Comparison of ENCODE assay signal across 12 cellular contexts in the genomic region with DNA sequence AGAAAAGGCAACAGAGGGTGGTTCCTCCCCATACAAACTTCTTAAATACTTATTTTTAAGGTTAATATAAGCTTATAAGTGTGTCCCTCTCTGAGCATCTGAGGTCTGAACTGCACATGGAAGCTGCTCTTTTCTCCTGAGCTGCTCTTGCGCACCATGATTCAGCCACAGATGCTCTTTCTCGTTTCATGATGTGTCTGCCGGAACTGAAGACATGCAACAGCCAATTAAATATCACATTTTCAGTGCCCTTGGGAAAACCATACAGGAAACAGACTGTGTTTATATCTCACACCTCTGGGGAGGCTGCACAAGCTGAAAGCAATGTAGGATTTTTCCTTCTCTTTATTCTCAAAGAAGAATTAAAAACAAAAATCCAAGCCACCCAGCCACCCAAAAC.
A peak's percentile ranks its signal among the peaks of the same experiment; 100 is the strongest.
DNase-seq lines count a peak whose midpoint lies in the region; ATAC-seq and TF ChIP-seq lines count a peak whose summit lies in the region.
"Had no signal": no experiment of that assay in that cellular context is flagged by ENCODE, and none has a peak within 500 bp of the region (broad histone marks: within the 10 kb centered on the region; RNA-seq: fewer than 3 reads in every experiment).

No MANE protein-coding gene starts in this region.

- peaks cover 44% of the 10 kb centered on the region for H3K4me1 Mint-ChIP-seq in endodermal cell
- H3K4me1 Mint-ChIP-seq in WTC11 = peaks cover 16% of the 10 kb centered on the region
- no peaks in the 10 kb centered on the region for H3K4me1 Mint-ChIP-seq in naive thymus-derived CD4-positive, alpha-beta T cell

- 94 to 100% methylated on average over 1 to 3 of the region's 3 CpGs for WGBS in endodermal cell (ENCODE audit: insufficient coverage in 1 of 2, insufficient read length in 1 of 2), 2 experiments
- 98% methylated on average over 3 of the region's 3 CpGs for WGBS in mammary epithelial cell (ENCODE audit: low coverage, missing lambda C conversion rate)

- dilution Hi-C loops in mammary epithelial cell (cut with HindIII; ENCODE audit: low sequenced_read_pairs) = no loop called here

- H3K27me3 ChIP-seq in endodermal cell (ENCODE audit: control insufficient read depth, insufficient read depth, low read length, poor library complexity, severe bottlenecking) (no peaks in the 10 kb centered on the region), mammary epithelial cell (ENCODE audit: insufficient read depth, low read length) (peaks cover 3% of the 10 kb centered on the region)
- H3K27me3 ChIP-seq in naive thymus-derived CD4-positive, alpha-beta T cell (ENCODE audit: control insufficient read depth in 2 of 2, insufficient read depth in 2 of 2, low read length in 2 of 2) = no peaks in the 10 kb centered on the region
- H3K27me3 ChIP-seq: ovary had no signal

- DNase-seq in GM13977 (ENCODE audit: low spot score) (peak; percentile 11), endodermal cell (no peak), WTC11 (ENCODE audit: low spot score) (no peak), mammary epithelial cell (no peak)
- DNase-seq in naive thymus-derived CD4-positive, alpha-beta T cell = no peak
- DNase-seq: activated CD4-positive, alpha-beta T cell treated with anti-CD3 and anti-CD28 coated beads for 48 hours; cerebellar nuclear complex; GF-D8; ovary had no signal

- POLR2A ChIA-PET in WTC11 (lab: Charles Lee) = no interaction called here
- POLR2A ChIA-PET in naive thymus-derived CD4-positive, alpha-beta T cell (lab: Charles Lee) = no interaction called here

- no peaks in the 10 kb centered on the region for H3K9me3 ChIP-seq in endodermal cell (ENCODE audit: control insufficient read depth, low read length)
- no peaks in the 10 kb centered on the region for H3K9me3 ChIP-seq in mammary epithelial cell (replicated peaks; ENCODE audit: insufficient read depth, low read length)
- no peaks in the 10 kb centered on the region for H3K9me3 ChIP-seq in naive thymus-derived CD4-positive, alpha-beta T cell (ENCODE audit: control insufficient read depth in 2 of 3, low read length in 3 of 3)
- H3K9me3 ChIP-seq: ovary had no signal

- H3K4me1 ChIP-seq in endodermal cell (ENCODE audit: control insufficient read depth, insufficient read depth, low read length) (peaks cover 29% of the 10 kb centered on the region), mammary epithelial cell (ENCODE audit: insufficient read depth, low read length) (no peaks in the 10 kb centered on the region)
- H3K4me1 ChIP-seq in naive thymus-derived CD4-positive, alpha-beta T cell (ENCODE audit: control insufficient read depth in 2 of 2, insufficient read depth in 2 of 2, low read length in 2 of 2) = no peaks in the 10 kb centered on the region

- H3K36me3 Mint-ChIP-seq in endodermal cell (ENCODE audit: low read depth) (no peaks in the 10 kb centered on the region), WTC11 (no peaks in the 10 kb centered on the region)
- no peaks in the 10 kb centered on the region for H3K36me3 Mint-ChIP-seq in naive thymus-derived CD4-positive, alpha-beta T cell

- no peaks in the 10 kb centered on the region for H3K9me3 Mint-ChIP-seq in endodermal cell
- no peaks in the 10 kb centered on the region for H3K9me3 Mint-ChIP-seq in WTC11
- peaks cover 0 to 2% (median 0%) of the 10 kb centered on the region in 11 donors for H3K9me3 Mint-ChIP-seq in naive thymus-derived CD4-positive, alpha-beta T cell

- H3K4me3 Mint-ChIP-seq in endodermal cell (peak overlapping the region; percentile 9), WTC11 (no peak overlapping the region)
- no peak overlapping the region for H3K4me3 Mint-ChIP-seq in naive thymus-derived CD4-positive, alpha-beta T cell

- ATAC-seq in GM21367 (IDR thresholded peaks at IDR 0.05; ENCODE audit: unreplicated experiment) = peak; percentile 76
- peak; percentile 76 for ATAC-seq in HG03342 (IDR thresholded peaks at IDR 0.05; ENCODE audit: unreplicated experiment)
- ATAC-seq in WTC11 = no peak
- no peak for ATAC-seq in naive thymus-derived CD4-positive, alpha-beta T cell
- no peak for ATAC-seq in HG02623 (IDR thresholded peaks at IDR 0.05; ENCODE audit: unreplicated experiment)

- H3K4me2 ChIP-seq in mammary epithelial cell (ENCODE audit: insufficient read depth, low read depth, low read length) = no peak overlapping the region

- CTCF ChIA-PET in WTC11 (lab: Charles Lee) = no interaction called here
- CTCF ChIA-PET in mammary epithelial cell (lab: Charles Lee; ENCODE audit: low non-redundant PET) = interaction anchor here (0.6 kb wide), 1 partner anchor 826 kb away, joined by 3 read pairs; no protein-coding TSS in a partner anchor
- CTCF ChIA-PET in naive thymus-derived CD4-positive, alpha-beta T cell (lab: Charles Lee) = no interaction called here

- H3K27me3 Mint-ChIP-seq in endodermal cell (ENCODE audit: insufficient read depth) (no peaks in the 10 kb centered on the region), WTC11 (ENCODE audit: low read depth) (no peaks in the 10 kb centered on the region; the same call in 1 of the 2 replicates)
- H3K27me3 Mint-ChIP-seq in naive thymus-derived CD4-positive, alpha-beta T cell = peaks cover 5 to 18% (median 7%) of the 10 kb centered on the region in 5 donors

- H3K36me3 ChIP-seq in endodermal cell (ENCODE audit: control insufficient read depth, insufficient read depth, low read length) (no peaks in the 10 kb centered on the region), mammary epithelial cell (ENCODE audit: insufficient read depth, low read length) (no peaks in the 10 kb centered on the region)
- H3K36me3 ChIP-seq in naive thymus-derived CD4-positive, alpha-beta T cell (ENCODE audit: control insufficient read depth in 2 of 3, insufficient read depth in 3 of 3, low read length in 3 of 3) = no peaks in the 10 kb centered on the region
- H3K36me3 ChIP-seq: ovary had no signal

- no peaks in the 10 kb centered on the region for H3K79me2 ChIP-seq in mammary epithelial cell (ENCODE audit: insufficient read depth, low read length)

- H3K27ac Mint-ChIP-seq in endodermal cell = no peak overlapping the region
- H3K27ac Mint-ChIP-seq in WTC11 = no peak overlapping the region
- H3K27ac Mint-ChIP-seq in naive thymus-derived CD4-positive, alpha-beta T cell = no peak overlapping the region

- intact Hi-C loops in mammary epithelial cell (cut with micrococcal nuclease) = no loop called here
- intact Hi-C loops in naive thymus-derived CD4-positive, alpha-beta T cell (cut with micrococcal nuclease) = no loop called here

- no peak overlapping the region for H3K9ac ChIP-seq in endodermal cell (ENCODE audit: extremely low read depth, low read length, poor library complexity, severe bottlenecking)
- no peak overlapping the region for H3K9ac ChIP-seq in mammary epithelial cell (ENCODE audit: insufficient read depth, low read length)

- no peak overlapping the region for H2AFZ ChIP-seq in mammary epithelial cell (ENCODE audit: low read depth, low read length)

- in situ Hi-C loops in GM13977 (cut with MboI; ENCODE audit: low pct_unique_long_range_greater_than_20kb, low sequenced_read_pairs, unreplicated experiment) = no loop called here
- in situ Hi-C loops in mammary epithelial cell (cut with MboI; ENCODE audit: low sequenced_read_pairs in 2 of 2) = loop anchor here in 1 of 2 donors (25.0 kb wide), 1 partner anchor 284 kb away; no protein-coding TSS in a partner anchor

- H3K4me3 ChIP-seq in endodermal cell (ENCODE audit: low read length) = no peak overlapping the region
- no peak overlapping the region for H3K4me3 ChIP-seq in mammary epithelial cell (replicated peaks in 1 of 3; ENCODE audit: insufficient read depth in 1 of 3, low read depth in 2 of 3, low read length in 3 of 3)
- H3K4me3 ChIP-seq in naive thymus-derived CD4-positive, alpha-beta T cell (ENCODE audit: low read length) = no peak overlapping the region
- H3K4me3 ChIP-seq: ovary had no signal

- TF ChIP-seq CTCF in GM13977 (IDR thresholded peaks at IDR 0.05; ENCODE audit: extremely low read depth, insufficient read depth, missing control alignments) (no peak), endodermal cell (conservative IDR thresholded peaks at IDR 0.05) (no peak), WTC11 (IDR thresholded peaks at IDR 0.05) (no peak), mammary epithelial cell (conservative IDR thresholded peaks at IDR 0.05 in 1 of 2, IDR thresholded peaks at IDR 0.05 in 1 of 2; ENCODE audit: extremely low read depth in 1 of 2, insufficient read depth in 1 of 2, low read depth in 1 of 2, low read length in 2 of 2) (no peak)

- no peak overlapping the region for H3K27ac ChIP-seq in endodermal cell (ENCODE audit: low read depth, low read length)
- no peak overlapping the region for H3K27ac ChIP-seq in mammary epithelial cell (ENCODE audit: insufficient read depth, low read depth, low read length)
- no peak overlapping the region for H3K27ac ChIP-seq in naive thymus-derived CD4-positive, alpha-beta T cell (ENCODE audit: low read depth, low read length)
- H3K27ac ChIP-seq: ovary had no signal

- H4K20me1 ChIP-seq in mammary epithelial cell (ENCODE audit: insufficient read depth, low read length) = no peaks in the 10 kb centered on the region

- BruUV-seq in mammary epithelial cell (replicated peaks; lab: Mats Ljungman, UMichigan) = no TSS peak

TF ChIP-seq in WTC11, 78 proteins besides CTCF, POLR2A, EP300 and RAD21 (continues in another document):
- TF ChIP-seq ATF3 (CRISPR knock-in tag; conservative IDR thresholded peaks at IDR 0.05) (no peak), CREB1 (CRISPR knock-in tag; IDR thresholded peaks at IDR 0.05) (no peak), NR3C1 (CRISPR knock-in tag; conservative IDR thresholded peaks at IDR 0.05; ENCODE audit: low read depth) (no peak)

Comparison
In these comparisons a context has a peak if more than half of its experiments do, and no peak if none do; other contexts are left out.
1. ATAC-seq: peak in GM21367 (single experiment) and HG03342 (single experiment); none in WTC11 (single experiment), naive thymus-derived CD4-positive, alpha-beta T cell (single experiment) and HG02623 (single experiment).